Comparison of ENCODE assay signal across 14 cellular contexts in the genomic region with DNA sequence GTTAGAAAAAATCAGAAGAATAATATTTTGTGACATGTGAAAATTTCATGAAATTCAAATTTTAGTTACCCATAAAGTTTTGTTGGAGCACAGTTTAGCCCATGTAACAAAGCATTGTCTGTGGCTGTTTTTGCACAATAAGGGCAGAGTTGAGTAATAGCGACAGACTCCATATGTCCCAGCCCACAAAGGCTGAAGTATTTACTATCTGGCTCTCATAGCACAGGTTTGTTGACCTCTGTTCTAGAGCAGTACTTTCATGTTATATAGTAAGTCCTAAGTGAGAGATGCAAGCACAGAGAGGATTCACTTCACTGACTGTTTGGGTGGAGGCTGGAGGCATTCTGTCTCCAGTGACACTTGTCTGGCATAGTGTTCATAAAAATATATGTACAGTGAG. TPM values are rescaled to one million over a fixed set of nuclear protein-coding genes. Genes with fewer than 3 reads are reported as not detected.
DNase-seq lines count a peak whose midpoint lies in the region; ATAC-seq, FAIRE-seq and TF ChIP-seq lines count a peak whose summit lies in the region.
"Had no signal": no experiment of that assay in that cellular context is flagged by ENCODE, and none has a peak within 500 bp of the region (broad histone marks: within the 10 kb centered on the region; RNA-seq: fewer than 3 reads in every experiment).

No MANE protein-coding gene starts in this region.

- no peaks in the 10 kb centered on the region for H3K27me3 ChIP-seq in GM12878 (replicated peaks in 1 of 2; ENCODE audit: control insufficient read depth in 2 of 2, insufficient read depth in 2 of 2, low read length in 1 of 2)
- H3K27me3 ChIP-seq in lower lobe of right lung (ENCODE audit: low read depth), result no peaks in the 10 kb centered on the region
- H3K27me3 ChIP-seq in body of pancreas, result no peaks in the 10 kb centered on the region
- H3K27me3 ChIP-seq: heart right ventricle had no signal

- H3K9me3 ChIP-seq in GM12878 (replicated peaks; ENCODE audit: control insufficient read depth, insufficient read depth, low read length) (no peaks in the 10 kb centered on the region), lower lobe of right lung (no peaks in the 10 kb centered on the region), body of pancreas (no peaks in the 10 kb centered on the region)
- H3K9me3 ChIP-seq: heart right ventricle had no signal

- H3K4me3 ChIP-seq in GM12878, result no peak overlapping the region
- no peak overlapping the region for H3K4me3 ChIP-seq in lower lobe of right lung
- no peak overlapping the region for H3K4me3 ChIP-seq in body of pancreas

- no peak overlapping the region for H2AFZ ChIP-seq in GM12878 (ENCODE audit: control insufficient read depth, low read depth, low read length)

- TF ChIP-seq RAD21 in GM12878 (IDR thresholded peaks at IDR 0.05; ENCODE audit: insufficient read depth, low read depth, low read length), result no peak

- SMC1A ChIA-PET in GM12878 (lab: Charles Lee; ENCODE audit: uncharacterized antibody, unreplicated experiment), result interaction anchor here (3.4 to 4.9 kb wide), 2 partner anchors 17 to 41 kb away, joined by 39 to 67 read pairs; no protein-coding TSS in a partner anchor

- no TSS peak for BruUV-seq in GM12878 (replicated peaks; lab: Mats Ljungman, UMichigan)

- peaks cover 36% of the 10 kb centered on the region for H3K4me1 ChIP-seq in GM12878 (ENCODE audit: control insufficient read depth, insufficient read depth, low read length)
- H3K4me1 ChIP-seq in lower lobe of right lung, result peaks cover 45% of the 10 kb centered on the region
- peaks cover 7% of the 10 kb centered on the region for H3K4me1 ChIP-seq in body of pancreas

- TF ChIP-seq POLR2A in GM12878 (IDR thresholded peaks at IDR 0.05; ENCODE audit: low read depth, low read length) (no peak), body of pancreas (IDR thresholded peaks at IDR 0.05) (no peak)

- TF ChIP-seq CTCF in GM12878 (IDR thresholded peaks at IDR 0.05 in 2 of 3, conservative IDR thresholded peaks at IDR 0.05 in 1 of 3; ENCODE audit: control insufficient read depth in 2 of 3, extremely low read depth in 1 of 3, insufficient read depth in 1 of 3, low read depth in 3 of 3, low read length in 3 of 3) (no peak), lower lobe of right lung (IDR thresholded peaks at IDR 0.05) (no peak), body of pancreas (IDR thresholded peaks at IDR 0.05) (no peak)

- TF ChIP-seq EP300 in GM12878 (IDR thresholded peaks at IDR 0.05; ENCODE audit: borderline replicate concordance in 1 of 2, control insufficient read depth in 1 of 2, low read depth in 2 of 2, low read length in 2 of 2), result no peak

- in situ Hi-C loops in GM12878 (cut with MboI), result no loop called here

- WGBS in GM12878 (ENCODE audit: insufficient coverage, insufficient replicate concordance, low lambda C conversion rate, missing lambda C conversion rate), result 100% methylated on average over 1 of the region's 1 CpG
- WGBS in body of pancreas, 2 donors, result 76 to 82% methylated on average over 1 of the region's 1 CpG

- FAIRE-seq in GM12878 (lab: Jason Lieb, UNC), result peak; percentile 38

- RAD21 ChIA-PET in GM12878 (lab: Charles Lee; ENCODE audit: unreplicated experiment), result interaction anchor here (0.9 to 4.5 kb wide), 3 partner anchors 14 to 67 kb away, joined by 5 to 30 read pairs (median 5); no protein-coding TSS in a partner anchor

- no peaks in the 10 kb centered on the region for H3K36me3 ChIP-seq in GM12878 (ENCODE audit: control insufficient read depth in 2 of 2, insufficient read depth in 2 of 2, low read length in 1 of 2)
- H3K36me3 ChIP-seq in lower lobe of right lung, result no peaks in the 10 kb centered on the region
- no peaks in the 10 kb centered on the region for H3K36me3 ChIP-seq in body of pancreas (replicated peaks in 1 of 2; ENCODE audit: insufficient read depth in 1 of 2, low read depth in 2 of 2)

- H3K9ac ChIP-seq in GM12878 (ENCODE audit: control insufficient read depth, insufficient read depth, low read length), result no peak overlapping the region

- peak overlapping the region; percentile 23; the same call in 1 of the 2 replicates for H3K4me2 ChIP-seq in GM12878 (ENCODE audit: control insufficient read depth, insufficient read depth)

- POLR2A ChIA-PET in GM12878 (lab: Charles Lee), result interaction anchor here (1.5 to 1.6 kb wide), 2 partner anchors 40 to 195 kb away, joined by 3 read pairs; no protein-coding TSS in a partner anchor

- no peaks in the 10 kb centered on the region for H4K20me1 ChIP-seq in GM12878 (ENCODE audit: control insufficient read depth, insufficient read depth)

- intact Hi-C loops in GM12878 (cut with micrococcal nuclease; ENCODE audit: unreplicated experiment), result no loop called here
- intact Hi-C loops in lower lobe of right lung (cut with DNase I), result no loop called here
- intact Hi-C loops in body of pancreas (cut with DNase I), result no loop called here

- peaks cover 35% of the 10 kb centered on the region for H3K79me2 ChIP-seq in GM12878 (ENCODE audit: control insufficient read depth, insufficient read depth, low read length)

- no peak overlapping the region for H3K27ac ChIP-seq in GM12878 (ENCODE audit: control insufficient read depth, insufficient read depth)
- no peak overlapping the region for H3K27ac ChIP-seq in lower lobe of right lung
- no peak overlapping the region for H3K27ac ChIP-seq in body of pancreas
- H3K27ac ChIP-seq: VCaP had no signal

- CTCF ChIA-PET in GM12878 (lab: Yijun Ruan, JAX), result interaction anchor here (2.2 to 2.4 kb wide), 2 partner anchors 14 to 42 kb away, joined by 8 to 14 read pairs; no protein-coding TSS in a partner anchor

- ATAC-seq in GM12878 (peak; percentile 30), lower lobe of right lung (peak; percentile 76 to 85), GM18861 (IDR thresholded peaks at IDR 0.05; ENCODE audit: unreplicated experiment) (no peak), body of pancreas (no peak), GM18909 (IDR thresholded peaks at IDR 0.05; ENCODE audit: poor library complexity, unreplicated experiment) (no peak)
- ATAC-seq: activated T-cell treated with anti-CD3 and anti-CD28 coated beads, Interleukin-2, amount 50 U/mL, for 72 hours; natural killer cell had no signal

- DNase-seq in EH (ENCODE audit: low read depth) (peak; percentile 55), NCI-H226 (peak; percentile 41), GM12878 (ENCODE audit: low read depth, low spot score) (no peak), lower lobe of right lung (no peak), body of pancreas (no peak), epidermal melanocyte (ENCODE audit: insufficient read length, low spot score) (no peak)
- DNase-seq: activated T-cell treated with anti-CD3 and anti-CD28 coated beads, Interleukin-2, amount 50 U/mL, for 72 hours; heart right ventricle; natural killer cell; NCI-H446 treated with DMSO at 0.1 percent for 48 hours; stimulated activated CD4-positive, alpha-beta T cell treated with anti-CD3 and anti-CD28 coated beads, Interleukin-4, amount 100 ng/mL, for 4 hours had no signal

TF ChIP-seq in GM12878, 131 proteins besides CTCF, POLR2A, EP300 and RAD21:
- no peak for TF ChIP-seq HDAC2 (IDR thresholded peaks at IDR 0.05)
- TF ChIP-seq ZBTB40 (IDR thresholded peaks at IDR 0.05; ENCODE audit: borderline replicate concordance), result peak; percentile 83; the same call in 1 of the 2 replicates
- TF ChIP-seq ATF7 (IDR thresholded peaks at IDR 0.05; ENCODE audit: low read depth), result peak; percentile 9; the same call in 1 of the 2 replicates

RNA-seq across cellular contexts. Expression of gene LAMC1, which starts 6.8 kb away (rescaled TPM):
- total RNA-seq in GM12878 (2013; cell fraction: nucleolus; rRNA removed), result 162 and 168 TPM in 2 replicates
- 32.5 and 36.4 TPM in 2 replicates for total RNA-seq in GM12878 (2014; rRNA removed)
- total RNA-seq in GM12878 (2014; rRNA removed; fragmentation: Illumina TruSeq; extraction: Trizol), result 33.5 and 35.1 TPM in 2 replicates
- total RNA-seq in GM12878 (2021), result 45.2 and 51.4 TPM in 2 replicates
- polyA plus RNA-seq in GM12878 (2011; ENCODE audit: low read depth), result 13.5 TPM
- polyA plus RNA-seq in GM12878 (2011; rRNA removed), result 23.1 and 27.6 TPM in 2 replicates
- 11.8 and 17.4 TPM in 2 replicates for polyA plus RNA-seq in GM12878 (2011; cell fraction: cytosol; rRNA removed)
- 38.7 and 39.2 TPM in 2 replicates for polyA plus RNA-seq in GM12878 (2011; cell fraction: nucleus; rRNA removed)
- 13.5 and 19.7 TPM in 2 replicates for polyA plus RNA-seq in GM12878 (2012)
- 33.5 and 37.1 TPM in 2 replicates for polyA plus RNA-seq in GM12878 (2014; fragmentation: Illumina TruSeq; extraction: Trizol)
- 1 to 10 TPM; 4.6 to 5.2 TPM for polyA plus RNA-seq in GM12878 (2014; fragmentation: Nextera tagmentation; extraction: Ambion mirVana)
- 23.6 and 24.6 TPM in 2 replicates for polyA plus RNA-seq in GM12878 (2014; rRNA removed)
- polyA plus RNA-seq in GM12878 (2016; fragmentation: Nextera tagmentation; extraction: Ambion mirVana), result 10 to 100 TPM in 1 of 2 experiments, 1 to 10 TPM in 1; 6.1 to 13.0 TPM
- polyA minus RNA-seq in GM12878 (2011; rRNA and poly(A)+ RNA removed), result 30.2 and 64.6 TPM in 2 replicates
- polyA minus RNA-seq in GM12878 (2011; cell fraction: cytosol; rRNA and poly(A)+ RNA removed), result 12.8 and 14.0 TPM in 2 replicates
- 31.3 and 44.6 TPM in 2 replicates for polyA minus RNA-seq in GM12878 (2011; cell fraction: nucleus; rRNA and poly(A)+ RNA removed)
- 96.9 TPM for total RNA-seq in lower lobe of right lung
- total RNA-seq in body of pancreas, result 10 to 100 TPM; 60.7 to 96.6 TPM

Comparison
In these comparisons a context has a peak if more than half of its experiments do, and no peak if none do; other contexts are left out.
1. DNase-seq: peak in EH (single experiment) and NCI-H226 (single experiment); none in GM12878 (single experiment), lower lobe of right lung (single experiment), body of pancreas (0 of 4) and epidermal melanocyte (single experiment).
2. ATAC-seq: peak in GM12878 (single experiment) and lower lobe of right lung (2 of 2); none in GM18861 (single experiment), body of pancreas (single experiment) and GM18909 (single experiment).